21 cellular contexts compared by ENCODE assay signal in genomic region chr11:113907155-113907554, GRCh38. TPM values are rescaled to one million over a fixed set of nuclear protein-coding genes. Genes with fewer than 3 reads are reported as not detected.
"Had no signal": no experiment of that assay in that cellular context is flagged by ENCODE, and none has a peak within 500 bp of the region (broad histone marks: within the 10 kb centered on the region; RNA-seq: fewer than 3 reads in every experiment).

No MANE protein-coding gene starts in this region.

- H3K4me3 Mint-ChIP-seq: activated CD4-positive, alpha-beta memory T cell treated with anti-CD3 and anti-CD28 coated beads, Interleukin-2, amount 10 ng/mL, durations not matched to agents 7 days and 5 days; activated CD8-positive, alpha-beta memory T cell treated with anti-CD3 and anti-CD28 coated beads, Interleukin-2, amount 10 ng/mL, durations not matched to agents 7 days and 5 days; activated naive CD4-positive, alpha-beta T cell treated with anti-CD3 and anti-CD28 coated beads for 36 hours; activated naive CD8-positive, alpha-beta T cell treated with anti-CD3 and anti-CD28 coated beads, Interleukin-2, amount 50 U/mL, for 24 hours; immature natural killer cell; naive thymus-derived CD8-positive, alpha-beta T cell; stimulated activated naive CD8-positive, alpha-beta T cell treated with anti-CD3 and anti-CD28 coated beads, Interleukin-15, amount 100 ng/mL, for 72 hours; T-cell had no signal

- H3K4me3 ChIP-seq: breast epithelium, heart right ventricle, suprapubic skin, transverse colon, vagina had no signal

- ATAC-seq: activated CD8-positive, alpha-beta memory T cell treated with anti-CD3 and anti-CD28 coated beads, Interleukin-2, amount 10 ng/mL, durations not matched to agents 7 days and 5 days; activated naive CD8-positive, alpha-beta T cell treated with anti-CD3 and anti-CD28 coated beads, Interleukin-2, amount 50 U/mL, for 24 hours; naive thymus-derived CD8-positive, alpha-beta T cell; stimulated activated naive CD8-positive, alpha-beta T cell treated with anti-CD3 and anti-CD28 coated beads, Interleukin-15, amount 100 ng/mL, for 72 hours; T-cell had no signal

- H3K9me3 Mint-ChIP-seq: activated CD4-positive, alpha-beta memory T cell treated with anti-CD3 and anti-CD28 coated beads, Interleukin-2, amount 10 ng/mL, durations not matched to agents 7 days and 5 days; activated naive CD4-positive, alpha-beta T cell treated with anti-CD3 and anti-CD28 coated beads for 36 hours; activated naive CD8-positive, alpha-beta T cell treated with anti-CD3 and anti-CD28 coated beads, Interleukin-2, amount 50 U/mL, for 24 hours; immature natural killer cell; naive thymus-derived CD8-positive, alpha-beta T cell; stimulated activated naive CD8-positive, alpha-beta T cell treated with anti-CD3 and anti-CD28 coated beads, Interleukin-15, amount 100 ng/mL, for 72 hours; T-cell had no signal

- H3K4me1 Mint-ChIP-seq: activated CD4-positive, alpha-beta memory T cell treated with anti-CD3 and anti-CD28 coated beads, Interleukin-2, amount 10 ng/mL, durations not matched to agents 7 days and 5 days; activated naive CD8-positive, alpha-beta T cell treated with anti-CD3 and anti-CD28 coated beads, Interleukin-2, amount 50 U/mL, for 24 hours; immature natural killer cell; naive thymus-derived CD8-positive, alpha-beta T cell; stimulated activated naive CD8-positive, alpha-beta T cell treated with anti-CD3 and anti-CD28 coated beads, Interleukin-15, amount 100 ng/mL, for 72 hours; T-cell had no signal

- DNase-seq: activated CD4-positive, alpha-beta memory T cell treated with anti-CD3 and anti-CD28 coated beads, Interleukin-2, amount 10 ng/mL, durations not matched to agents 7 days and 5 days; activated CD4-positive, alpha-beta T cell treated with anti-CD3 and anti-CD28 coated beads for 48 hours; activated CD4-positive, CD25-positive, alpha-beta regulatory T cell; activated CD8-positive, alpha-beta memory T cell treated with anti-CD3 and anti-CD28 coated beads, Interleukin-2, amount 10 ng/mL, durations not matched to agents 7 days and 5 days; activated naive CD4-positive, alpha-beta T cell treated with anti-CD3 and anti-CD28 coated beads for 36 hours; activated naive CD8-positive, alpha-beta T cell treated with anti-CD3 and anti-CD28 coated beads, Interleukin-2, amount 50 U/mL, for 24 hours; cortex of kidney; heart right ventricle; immature natural killer cell; naive thymus-derived CD8-positive, alpha-beta T cell; nucleus accumbens; stimulated activated CD4-positive, alpha-beta T cell treated with anti-CD3 and anti-CD28 coated beads, Interleukin-2, amount 100 ng/mL, for 24 hours; stimulated activated naive CD8-positive, alpha-beta T cell treated with anti-CD3 and anti-CD28 coated beads, Interleukin-15, amount 100 ng/mL, for 72 hours; T-cell; transverse colon had no signal

- H3K27ac Mint-ChIP-seq: activated CD4-positive, alpha-beta memory T cell treated with anti-CD3 and anti-CD28 coated beads, Interleukin-2, amount 10 ng/mL, durations not matched to agents 7 days and 5 days; activated CD8-positive, alpha-beta memory T cell treated with anti-CD3 and anti-CD28 coated beads, Interleukin-2, amount 10 ng/mL, durations not matched to agents 7 days and 5 days; activated naive CD4-positive, alpha-beta T cell treated with anti-CD3 and anti-CD28 coated beads for 36 hours; activated naive CD8-positive, alpha-beta T cell treated with anti-CD3 and anti-CD28 coated beads, Interleukin-2, amount 50 U/mL, for 24 hours; immature natural killer cell; naive thymus-derived CD8-positive, alpha-beta T cell; stimulated activated naive CD8-positive, alpha-beta T cell treated with anti-CD3 and anti-CD28 coated beads, Interleukin-15, amount 100 ng/mL, for 72 hours; T-cell had no signal

- H3K36me3 Mint-ChIP-seq: activated CD8-positive, alpha-beta memory T cell treated with anti-CD3 and anti-CD28 coated beads, Interleukin-2, amount 10 ng/mL, durations not matched to agents 7 days and 5 days; immature natural killer cell; naive thymus-derived CD8-positive, alpha-beta T cell; T-cell had no signal

RNA-seq across cellular contexts. Expression of gene HTR3B, which starts 2.6 kb away (rescaled TPM):
- total RNA-seq: activated CD4-positive, alpha-beta memory T cell treated with anti-CD3 and anti-CD28 coated beads, Interleukin-2, amount 10 ng/mL, durations not matched to agents 7 days and 5 days; activated CD8-positive, alpha-beta memory T cell treated with anti-CD3 and anti-CD28 coated beads, Interleukin-2, amount 10 ng/mL, durations not matched to agents 7 days and 5 days; activated naive CD4-positive, alpha-beta T cell treated with anti-CD3 and anti-CD28 coated beads for 36 hours; astrocyte; breast epithelium; heart right ventricle; lower leg skin; mesenteric fat pad; naive thymus-derived CD8-positive, alpha-beta T cell; suprapubic skin; T-cell; vagina had no signal
